In the genomic region with DNA sequence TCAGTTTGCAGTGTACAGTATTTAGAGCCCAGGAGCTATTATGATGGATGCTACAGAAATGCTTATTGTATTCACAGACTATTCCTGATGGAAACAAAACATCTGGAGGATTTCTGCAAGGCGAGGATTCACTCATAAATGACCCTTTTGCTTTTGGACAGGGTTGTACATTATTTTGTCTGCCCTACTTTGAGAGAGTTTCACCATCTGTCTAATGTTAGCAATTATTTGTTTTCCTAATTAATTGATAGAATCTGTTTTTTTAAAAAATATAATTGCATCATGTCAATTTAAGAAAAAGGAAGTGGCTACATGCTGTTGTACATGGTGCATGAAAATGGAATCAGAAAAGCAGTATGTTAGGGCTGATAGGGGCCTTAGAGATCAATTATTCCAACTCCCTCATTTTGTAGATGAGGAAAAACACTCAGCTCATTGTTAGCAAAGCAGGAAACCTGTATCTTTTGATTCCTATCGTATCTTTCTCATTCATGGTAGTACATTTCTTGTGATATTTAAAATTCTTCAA, we compare ENCODE assay signal across 22 cellular contexts.
"Had no signal": no experiment of that assay in that cellular context is flagged by ENCODE, and none has a peak within 500 bp of the region (broad histone marks: within the 10 kb centered on the region; RNA-seq: fewer than 3 reads in every experiment).

No MANE protein-coding gene starts in this region.

- H3K27me3 ChIP-seq: right lobe of liver, testis, uterus had no signal

- H3K4me3 Mint-ChIP-seq: activated CD8-positive, alpha-beta T cell treated with anti-CD3 and anti-CD28 coated beads, Interleukin-2, amount 10 ng/mL, durations not matched to agents 7 days and 5 days; activated T-helper 17 cell treated with anti-CD3 and anti-CD28 coated beads, Interleukin-2, amount 50 U/mL, for 72 hours; stimulated activated effector memory CD8-positive, alpha-beta T cell treated with anti-CD3 and anti-CD28 coated beads, Interleukin-12 subunit alpha, Interleukin-12 subunit beta, amount 100 ng/mL, for 72 hours had no signal

- H3K36me3 Mint-ChIP-seq: activated naive CD4-positive, alpha-beta T cell treated with anti-CD3 and anti-CD28 coated beads, Interleukin-2, amount 50 U/mL, for 72 hours; stimulated activated effector memory CD8-positive, alpha-beta T cell treated with anti-CD3 and anti-CD28 coated beads, Interleukin-12 subunit alpha, Interleukin-12 subunit beta, amount 100 ng/mL, for 72 hours had no signal

- H3K9me3 Mint-ChIP-seq: activated T-helper 17 cell treated with anti-CD3 and anti-CD28 coated beads, Interleukin-2, amount 50 U/mL, for 72 hours had no signal

- H3K4me3 ChIP-seq: right lobe of liver, testis, uterus had no signal

- H3K4me1 ChIP-seq: right lobe of liver, testis, uterus had no signal

- H3K27ac Mint-ChIP-seq: activated CD8-positive, alpha-beta T cell treated with anti-CD3 and anti-CD28 coated beads, Interleukin-2, amount 10 ng/mL, durations not matched to agents 7 days and 5 days; activated naive CD4-positive, alpha-beta T cell treated with anti-CD3 and anti-CD28 coated beads, Interleukin-2, amount 50 U/mL, for 72 hours; activated T-helper 17 cell treated with anti-CD3 and anti-CD28 coated beads, Interleukin-2, amount 50 U/mL, for 72 hours; stimulated activated effector memory CD8-positive, alpha-beta T cell treated with anti-CD3 and anti-CD28 coated beads, Interleukin-12 subunit alpha, Interleukin-12 subunit beta, amount 100 ng/mL, for 72 hours had no signal

- H3K4me1 Mint-ChIP-seq: activated T-helper 17 cell treated with anti-CD3 and anti-CD28 coated beads, Interleukin-2, amount 50 U/mL, for 72 hours; stimulated activated effector memory CD8-positive, alpha-beta T cell treated with anti-CD3 and anti-CD28 coated beads, Interleukin-12 subunit alpha, Interleukin-12 subunit beta, amount 100 ng/mL, for 72 hours had no signal

- H3K36me3 ChIP-seq: right lobe of liver, uterus, WERI-Rb-1 had no signal

- ATAC-seq: activated CD8-positive, alpha-beta T cell treated with anti-CD3 and anti-CD28 coated beads, Interleukin-2, amount 10 ng/mL, durations not matched to agents 7 days and 5 days; activated naive CD4-positive, alpha-beta T cell treated with anti-CD3 and anti-CD28 coated beads, Interleukin-2, amount 50 U/mL, for 72 hours; activated T-helper 17 cell treated with anti-CD3 and anti-CD28 coated beads, Interleukin-2, amount 50 U/mL, for 72 hours; right lobe of liver; stimulated activated effector memory CD8-positive, alpha-beta T cell treated with anti-CD3 and anti-CD28 coated beads, Interleukin-12 subunit alpha, Interleukin-12 subunit beta, amount 100 ng/mL, for 72 hours had no signal

- DNase-seq: activated CD4-positive, alpha-beta T cell treated with anti-CD3 and anti-CD28 coated beads for 1 hour; activated CD4-positive, alpha-beta T cell treated with anti-CD3 and anti-CD28 coated beads, Interleukin-2, amount 50 U/mL, for 1 hour; activated CD8-positive, alpha-beta T cell treated with anti-CD3 and anti-CD28 coated beads, Interleukin-2, amount 10 ng/mL, durations not matched to agents 7 days and 5 days; aorta; central memory CD4-positive, alpha-beta T cell; dermis blood vessel endothelial cell; effector memory CD4-positive, alpha-beta T cell; glutamatergic neuron; hippocampal formation; left ventricle myocardium superior; nucleus accumbens; posterior cingulate gyrus; right lobe of liver; small intestine; stimulated activated CD4-positive, alpha-beta T cell treated with anti-CD3 and anti-CD28 coated beads, Interleukin-2, amount 100 ng/mL, for 24 hours; testis; trophoblast cell; uterus; WERI-Rb-1 had no signal

- H3K27me3 Mint-ChIP-seq: activated T-helper 17 cell treated with anti-CD3 and anti-CD28 coated beads, Interleukin-2, amount 50 U/mL, for 72 hours had no signal

- H3K9me3 ChIP-seq: right lobe of liver, testis, uterus had no signal

- H3K27ac ChIP-seq: right lobe of liver, testis, uterus, WERI-Rb-1 had no signal
